1 cellular context compared by ENCODE assay signal in genomic region chr7:109821156-109821555, GRCh38.
TF ChIP-seq lines count a peak whose summit lies in the region.

No MANE protein-coding gene starts in this region.

TF ChIP-seq in K562, 482 proteins besides CTCF, POLR2A, EP300 and RAD21 (continued from another document):
- TF ChIP-seq HMG20A (CRISPR knock-in tag; conservative IDR thresholded peaks at IDR 0.05) (no peak), CTCFL (IDR thresholded peaks at IDR 0.05; ENCODE audit: borderline replicate concordance, insufficient read depth, low read depth, low read length, poor library complexity, severe bottlenecking) (no peak)
